In genomic region chr4:182938213-182938645, GRCh38 we compare ENCODE assay signal across 8 cellular contexts. TPM values are rescaled to one million over a fixed set of nuclear protein-coding genes. Genes with fewer than 3 reads are reported as not detected.
A peak's percentile ranks its signal among the peaks of the same experiment; 100 is the strongest.
DNase-seq lines count a peak whose midpoint lies in the region; ATAC-seq and TF ChIP-seq lines count a peak whose summit lies in the region.

No MANE protein-coding gene starts in this region.

- H3K4me3 ChIP-seq in WI38 (ENCODE audit: low read depth, low read length) (no peak overlapping the region), mammary epithelial cell (replicated peaks in 1 of 3; ENCODE audit: insufficient read depth in 1 of 3, low read depth in 2 of 3, low read length in 3 of 3) (no peak overlapping the region)

- no peaks in the 10 kb centered on the region for H3K79me2 ChIP-seq in mammary epithelial cell (ENCODE audit: insufficient read depth, low read length)

- CTCF ChIA-PET in mammary epithelial cell (lab: Charles Lee; ENCODE audit: low non-redundant PET): interaction anchor here (0.6 to 1.3 kb wide), 5 partner anchors 10 to 830 kb away, joined by 3 to 8 read pairs (median 3); no protein-coding TSS in a partner anchor

- H3K27ac ChIP-seq in mammary epithelial cell (ENCODE audit: insufficient read depth, low read depth, low read length): no peak overlapping the region

- peak; percentile 54 for DNase-seq in 8988T
- DNase-seq in GM13977 (ENCODE audit: low spot score): peak; percentile 69
- peak; percentile 11 for DNase-seq in NCI-H1694 treated with DMSO at 0.1 percent for 48 hours (lab: John Stamatoyannopoulos, UW)
- DNase-seq in mammary epithelial cell: peak; percentile 41
- DNase-seq in left colon: peak; percentile 47 to 69
- peak; percentile 69 for DNase-seq in stimulated activated CD4-positive, alpha-beta T cell treated with anti-CD3 and anti-CD28 coated beads, Interleukin-4, amount 100 ng/mL, for 24 hours

- BruUV-seq in mammary epithelial cell (replicated peaks; lab: Mats Ljungman, UMichigan): no TSS peak

- TF ChIP-seq CTCF in GM13977 (IDR thresholded peaks at IDR 0.05; ENCODE audit: extremely low read depth, insufficient read depth, missing control alignments): peak; percentile 97
- peak; percentile 90 for TF ChIP-seq CTCF in WI38 (IDR thresholded peaks at IDR 0.05; ENCODE audit: low read depth, low read length)
- TF ChIP-seq CTCF in mammary epithelial cell (conservative IDR thresholded peaks at IDR 0.05 in 1 of 2, IDR thresholded peaks at IDR 0.05 in 1 of 2; ENCODE audit: extremely low read depth in 1 of 2, insufficient read depth in 1 of 2, low read depth in 1 of 2, low read length in 2 of 2): peak; percentile 88 to 98

- in situ Hi-C loops in GM13977 (cut with MboI; ENCODE audit: low pct_unique_long_range_greater_than_20kb, low sequenced_read_pairs, unreplicated experiment): loop anchor here (25.0 kb wide), 1 partner anchor 324 kb away; no protein-coding TSS in a partner anchor
- in situ Hi-C loops in mammary epithelial cell (cut with MboI; ENCODE audit: low sequenced_read_pairs in 2 of 2): loop anchor here (5.0 to 25.0 kb wide), 3 partner anchors 124 to 317 kb away; no protein-coding TSS in a partner anchor

- H4K20me1 ChIP-seq in mammary epithelial cell (ENCODE audit: insufficient read depth, low read length): no peaks in the 10 kb centered on the region

- dilution Hi-C loops in mammary epithelial cell (cut with HindIII; ENCODE audit: low sequenced_read_pairs): no loop called here

- H3K27me3 ChIP-seq in mammary epithelial cell (ENCODE audit: insufficient read depth, low read length): peaks cover 4% of the 10 kb centered on the region

- peak overlapping the region; percentile 71 for H2AFZ ChIP-seq in mammary epithelial cell (ENCODE audit: low read depth, low read length)

- no peaks in the 10 kb centered on the region for H3K9me3 ChIP-seq in mammary epithelial cell (replicated peaks; ENCODE audit: insufficient read depth, low read length)

- no peaks in the 10 kb centered on the region for H3K36me3 ChIP-seq in mammary epithelial cell (ENCODE audit: insufficient read depth, low read length)

- 23% methylated on average over 12 of the region's 14 CpGs for WGBS in mammary epithelial cell (ENCODE audit: low coverage, missing lambda C conversion rate)

- H3K4me2 ChIP-seq in mammary epithelial cell (ENCODE audit: insufficient read depth, low read depth, low read length): no peak overlapping the region

- no peaks in the 10 kb centered on the region for H3K4me1 ChIP-seq in mammary epithelial cell (ENCODE audit: insufficient read depth, low read length)

- intact Hi-C loops in mammary epithelial cell (cut with micrococcal nuclease): loop anchor here (1.0 to 5.0 kb wide), 5 partner anchors 135 to 469 kb away; no protein-coding TSS in a partner anchor
- intact Hi-C loops in left colon (cut with DNase I, micrococcal nuclease): loop anchor here (5.0 to 10.0 kb wide), 3 partner anchors 137 to 324 kb away; no protein-coding TSS in a partner anchor

- ATAC-seq in HG02798 (IDR thresholded peaks at IDR 0.05; ENCODE audit: poor library complexity, unreplicated experiment) (peak; percentile 98), left colon (peak; percentile 99)

- H3K9ac ChIP-seq in mammary epithelial cell (ENCODE audit: insufficient read depth, low read length): no peak overlapping the region

RNA-seq across cellular contexts. Expression of gene DCTD, which starts 21.0 kb away (rescaled TPM):
- total RNA-seq in mammary epithelial cell (100 to 1,000 TPM in 1 of 2 donors, 10 to 100 TPM in 1; 71.3 to 121 TPM), left colon (10 to 100 TPM; 41.8 to 65.8 TPM)
- polyA plus RNA-seq in mammary epithelial cell: 105 TPM
- 163 TPM for polyA minus RNA-seq in mammary epithelial cell

Comparison
In these comparisons a context has a peak if more than half of its experiments do, and no peak if none do; other contexts are left out.
1. DNase-seq: peak in every context shown above with its lines; median percentile 69 in GM13977; 69 in stimulated activated CD4-positive, alpha-beta T cell treated with anti-CD3 and anti-CD28 coated beads, Interleukin-4, amount 100 ng/mL, for 24 hours; 58 in left colon; 54 in 8988T; 41 in mammary epithelial cell; 11 in NCI-H1694 treated with DMSO at 0.1 percent for 48 hours.